In the genomic region with DNA sequence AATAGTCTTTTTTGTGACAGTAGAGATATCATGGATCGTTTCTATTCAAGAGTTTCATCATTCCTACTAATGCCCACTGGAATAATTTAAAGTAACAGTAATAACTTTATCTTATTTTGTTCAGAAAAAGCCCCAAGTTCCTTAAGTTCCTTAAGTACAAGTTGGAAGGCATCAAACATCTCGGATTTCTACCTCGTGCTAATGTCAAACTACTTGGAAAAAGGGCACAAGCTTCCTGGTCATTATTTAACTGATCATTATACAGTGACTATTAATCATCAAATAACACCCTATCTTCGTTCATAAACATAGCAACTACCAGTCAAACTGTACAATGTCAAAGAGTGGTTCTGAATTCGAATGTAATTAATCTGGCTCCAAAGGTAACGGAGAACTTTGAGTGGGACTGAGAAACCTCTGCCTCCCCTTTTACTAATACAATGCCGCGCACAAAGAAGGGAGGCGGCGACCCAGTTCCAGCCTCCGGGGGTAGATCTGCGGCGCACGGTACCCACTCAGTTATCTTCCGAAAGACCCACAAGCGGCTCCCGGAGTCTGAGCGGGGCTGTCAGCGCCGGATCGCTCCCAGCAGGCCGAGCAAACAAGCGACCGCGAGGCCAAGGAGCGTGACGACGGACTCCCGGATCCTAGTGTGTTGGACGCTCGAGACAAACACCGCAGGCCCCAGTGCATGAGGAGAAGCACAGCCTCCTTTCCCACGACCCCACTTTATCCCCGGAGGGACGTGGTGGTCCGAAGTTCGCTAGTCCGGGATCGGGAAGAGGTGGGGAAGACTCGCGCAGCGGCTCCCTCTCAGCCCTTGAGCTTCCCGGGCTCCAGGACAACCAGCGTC, we compare ENCODE assay signal across 1 cellular context.
TF ChIP-seq lines count a peak whose summit lies in the region.

No MANE protein-coding gene starts in this region.

TF ChIP-seq in HepG2, 621 proteins besides CTCF, POLR2A, EP300 and RAD21 (continued from another document and continues in another):
- TF ChIP-seq ARID5B (CRISPR knock-in tag; IDR thresholded peaks at IDR 0.05) (no peak), ZNF280D (CRISPR knock-in tag; IDR thresholded peaks at IDR 0.05) (no peak), CREBL2 (CRISPR knock-in tag; IDR thresholded peaks at IDR 0.05; ENCODE audit: borderline replicate concordance) (no peak), GPN1 (CRISPR knock-in tag; IDR thresholded peaks at IDR 0.05; ENCODE audit: borderline replicate concordance) (0 out of 2 replicates have a peak, but pooled peaks have one; percentile 22), FLYWCH1 (CRISPR knock-in tag; IDR thresholded peaks at IDR 0.05) (no peak), FOXM1 (CRISPR knock-in tag; IDR thresholded peaks at IDR 0.05) (no peak), STAT5B (CRISPR knock-in tag; IDR thresholded peaks at IDR 0.05) (no peak), ZNF138 (CRISPR knock-in tag; IDR thresholded peaks at IDR 0.05; ENCODE audit: low read depth) (no peak), NFE2L1 (CRISPR knock-in tag; IDR thresholded peaks at IDR 0.05; ENCODE audit: borderline replicate concordance) (no peak), HMGXB3 (CRISPR knock-in tag; IDR thresholded peaks at IDR 0.05; ENCODE audit: borderline replicate concordance) (no peak), ZEB1 (IDR thresholded peaks at IDR 0.05; ENCODE audit: insufficient replicate concordance, low read depth) (no peak), SATB2 (CRISPR knock-in tag; IDR thresholded peaks at IDR 0.05) (no peak), TOPORS (CRISPR knock-in tag; IDR thresholded peaks at IDR 0.05) (no peak), CREM (IDR thresholded peaks at IDR 0.05) (no peak), CREM (CRISPR knock-in tag; IDR thresholded peaks at IDR 0.05) (no peak), HDAC1 (CRISPR knock-in tag; IDR thresholded peaks at IDR 0.05) (peak; percentile 81; the same call in 1 of the 2 replicates), SETDB1 (CRISPR knock-in tag; IDR thresholded peaks at IDR 0.05; ENCODE audit: borderline replicate concordance) (no peak), RELA (CRISPR knock-in tag; IDR thresholded peaks at IDR 0.05) (no peak)
- TF ChIP-seq, protein P1, sequence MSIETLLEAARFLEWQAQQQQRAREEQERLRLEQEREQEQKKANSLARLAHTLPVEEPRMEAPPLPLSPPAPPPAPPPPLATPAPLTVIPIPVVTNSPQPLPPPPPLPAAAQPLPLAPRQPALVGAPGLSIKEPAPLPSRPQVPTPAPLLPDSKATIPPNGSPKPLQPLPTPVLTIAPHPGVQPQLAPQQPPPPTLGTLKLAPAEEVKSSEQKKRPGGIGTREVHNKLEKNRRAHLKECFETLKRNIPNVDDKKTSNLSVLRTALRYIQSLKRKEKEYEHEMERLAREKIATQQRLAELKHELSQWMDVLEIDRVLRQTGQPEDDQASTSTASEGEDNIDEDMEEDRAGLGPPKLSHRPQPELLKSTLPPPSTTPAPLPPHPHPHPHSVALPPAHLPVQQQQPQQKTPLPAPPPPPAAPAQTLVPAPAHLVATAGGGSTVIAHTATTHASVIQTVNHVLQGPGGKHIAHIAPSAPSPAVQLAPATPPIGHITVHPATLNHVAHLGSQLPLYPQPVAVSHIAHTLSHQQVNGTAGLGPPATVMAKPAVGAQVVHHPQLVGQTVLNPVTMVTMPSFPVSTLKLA (IDR thresholded peaks at IDR 0.05), result no peak
- TF ChIP-seq, protein P2, sequence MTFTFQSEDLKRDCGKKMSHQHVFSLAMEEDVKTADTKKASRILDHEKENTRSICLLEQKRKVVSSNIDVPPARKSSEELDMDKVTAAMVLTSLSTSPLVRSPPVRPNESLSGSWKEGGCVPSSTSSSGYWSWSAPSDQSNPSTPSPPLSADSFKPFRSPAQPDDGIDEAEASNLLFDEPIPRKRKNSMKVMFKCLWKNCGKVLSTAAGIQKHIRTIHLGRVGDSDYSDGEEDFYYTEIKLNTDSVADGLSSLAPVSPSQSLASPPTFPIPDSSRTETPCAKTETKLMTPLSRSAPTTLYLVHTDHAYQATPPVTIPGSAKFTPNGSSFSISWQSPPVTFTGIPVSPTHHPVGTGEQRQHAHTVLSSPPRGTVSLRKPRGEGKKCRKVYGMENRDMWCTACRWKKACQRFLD (CRISPR knock-in tag; IDR thresholded peaks at IDR 0.05; ENCODE audit: borderline replicate concordance), result no peak
- TF ChIP-seq, protein P3, sequence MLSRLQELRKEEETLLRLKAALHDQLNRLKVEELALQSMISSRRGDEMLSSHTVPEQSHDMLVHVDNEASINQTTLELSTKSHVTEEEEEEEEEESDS (CRISPR knock-in tag; IDR thresholded peaks at IDR 0.05; ENCODE audit: borderline replicate concordance), result no peak
- TF ChIP-seq, protein P4, sequence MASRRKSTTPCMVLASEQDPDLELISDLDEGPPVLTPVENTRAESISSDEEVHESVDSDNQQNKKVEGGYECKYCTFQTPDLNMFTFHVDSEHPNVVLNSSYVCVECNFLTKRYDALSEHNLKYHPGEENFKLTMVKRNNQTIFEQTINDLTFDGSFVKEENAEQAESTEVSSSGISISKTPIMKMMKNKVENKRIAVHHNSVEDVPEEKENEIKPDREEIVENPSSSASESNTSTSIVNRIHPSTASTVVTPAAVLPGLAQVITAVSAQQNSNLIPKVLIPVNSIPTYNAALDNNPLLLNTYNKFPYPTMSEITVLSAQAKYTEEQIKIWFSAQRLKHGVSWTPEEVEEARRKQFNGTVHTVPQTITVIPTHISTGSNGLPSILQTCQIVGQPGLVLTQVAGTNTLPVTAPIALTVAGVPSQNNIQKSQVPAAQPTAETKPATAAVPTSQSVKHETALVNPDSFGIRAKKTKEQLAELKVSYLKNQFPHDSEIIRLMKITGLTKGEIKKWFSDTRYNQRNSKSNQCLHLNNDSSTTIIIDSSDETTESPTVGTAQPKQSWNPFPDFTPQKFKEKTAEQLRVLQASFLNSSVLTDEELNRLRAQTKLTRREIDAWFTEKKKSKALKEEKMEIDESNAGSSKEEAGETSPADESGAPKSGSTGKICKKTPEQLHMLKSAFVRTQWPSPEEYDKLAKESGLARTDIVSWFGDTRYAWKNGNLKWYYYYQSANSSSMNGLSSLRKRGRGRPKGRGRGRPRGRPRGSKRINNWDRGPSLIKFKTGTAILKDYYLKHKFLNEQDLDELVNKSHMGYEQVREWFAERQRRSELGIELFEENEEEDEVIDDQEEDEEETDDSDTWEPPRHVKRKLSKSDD (CRISPR knock-in tag; IDR thresholded peaks at IDR 0.05; ENCODE audit: low read depth), result no peak
- TF ChIP-seq, protein P5, sequence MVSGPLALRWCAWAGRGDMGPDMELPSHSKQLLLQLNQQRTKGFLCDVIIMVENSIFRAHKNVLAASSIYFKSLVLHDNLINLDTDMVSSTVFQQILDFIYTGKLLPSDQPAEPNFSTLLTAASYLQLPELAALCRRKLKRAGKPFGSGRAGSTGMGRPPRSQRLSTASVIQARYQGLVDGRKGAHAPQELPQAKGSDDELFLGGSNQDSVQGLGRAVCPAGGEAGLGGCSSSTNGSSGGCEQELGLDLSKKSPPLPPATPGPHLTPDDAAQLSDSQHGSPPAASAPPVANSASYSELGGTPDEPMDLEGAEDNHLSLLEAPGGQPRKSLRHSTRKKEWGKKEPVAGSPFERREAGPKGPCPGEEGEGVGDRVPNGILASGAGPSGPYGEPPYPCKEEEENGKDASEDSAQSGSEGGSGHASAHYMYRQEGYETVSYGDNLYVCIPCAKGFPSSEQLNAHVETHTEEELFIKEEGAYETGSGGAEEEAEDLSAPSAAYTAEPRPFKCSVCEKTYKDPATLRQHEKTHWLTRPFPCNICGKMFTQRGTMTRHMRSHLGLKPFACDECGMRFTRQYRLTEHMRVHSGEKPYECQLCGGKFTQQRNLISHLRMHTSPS (CRISPR knock-in tag; IDR thresholded peaks at IDR 0.05; ENCODE audit: low read depth), result no peak
- TF ChIP-seq, protein P6, sequence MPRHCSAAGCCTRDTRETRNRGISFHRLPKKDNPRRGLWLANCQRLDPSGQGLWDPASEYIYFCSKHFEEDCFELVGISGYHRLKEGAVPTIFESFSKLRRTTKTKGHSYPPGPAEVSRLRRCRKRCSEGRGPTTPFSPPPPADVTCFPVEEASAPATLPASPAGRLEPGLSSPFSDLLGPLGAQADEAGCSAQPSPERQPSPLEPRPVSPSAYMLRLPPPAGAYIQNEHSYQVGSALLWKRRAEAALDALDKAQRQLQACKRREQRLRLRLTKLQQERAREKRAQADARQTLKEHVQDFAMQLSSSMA (CRISPR knock-in tag; IDR thresholded peaks at IDR 0.05), result peak; percentile 90; the same call in 1 of the 2 replicates
- TF ChIP-seq, protein P7, sequence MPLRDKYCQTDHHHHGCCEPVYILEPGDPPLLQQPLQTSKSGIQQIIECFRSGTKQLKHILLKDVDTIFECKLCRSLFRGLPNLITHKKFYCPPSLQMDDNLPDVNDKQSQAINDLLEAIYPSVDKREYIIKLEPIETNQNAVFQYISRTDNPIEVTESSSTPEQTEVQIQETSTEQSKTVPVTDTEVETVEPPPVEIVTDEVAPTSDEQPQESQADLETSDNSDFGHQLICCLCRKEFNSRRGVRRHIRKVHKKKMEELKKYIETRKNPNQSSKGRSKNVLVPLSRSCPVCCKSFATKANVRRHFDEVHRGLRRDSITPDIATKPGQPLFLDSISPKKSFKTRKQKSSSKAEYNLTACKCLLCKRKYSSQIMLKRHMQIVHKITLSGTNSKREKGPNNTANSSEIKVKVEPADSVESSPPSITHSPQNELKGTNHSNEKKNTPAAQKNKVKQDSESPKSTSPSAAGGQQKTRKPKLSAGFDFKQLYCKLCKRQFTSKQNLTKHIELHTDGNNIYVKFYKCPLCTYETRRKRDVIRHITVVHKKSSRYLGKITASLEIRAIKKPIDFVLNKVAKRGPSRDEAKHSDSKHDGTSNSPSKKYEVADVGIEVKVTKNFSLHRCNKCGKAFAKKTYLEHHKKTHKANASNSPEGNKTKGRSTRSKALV (CRISPR knock-in tag; IDR thresholded peaks at IDR 0.05), result no peak
